In the genomic region with DNA sequence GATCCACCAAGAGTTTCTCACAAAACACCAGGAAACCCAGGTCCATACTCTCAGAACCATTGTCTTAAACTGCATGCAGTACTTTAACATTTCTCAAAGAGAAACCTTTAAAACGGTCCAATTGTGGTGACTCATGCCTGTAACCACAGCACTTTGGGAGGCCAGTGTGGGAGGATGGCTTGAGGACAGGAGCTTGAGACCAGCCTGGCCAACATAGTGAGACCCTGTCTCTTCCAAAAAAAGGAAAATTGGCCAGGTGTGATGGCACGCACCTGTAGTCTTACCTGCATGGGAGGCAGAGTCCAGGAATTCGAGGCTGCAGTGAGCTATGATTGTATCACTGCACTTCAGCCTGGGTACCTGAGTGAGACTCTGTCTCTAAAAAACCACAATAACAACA, we compare ENCODE assay signal across 1 cellular context.
TF ChIP-seq lines count a peak whose summit lies in the region.

No MANE protein-coding gene starts in this region.

TF ChIP-seq in K562, 482 proteins besides CTCF, POLR2A, EP300 and RAD21 (continued from another document and continues in another):
- TF ChIP-seq JUN (IDR thresholded peaks at IDR 0.05; ENCODE audit: borderline replicate concordance, low read depth, low read length) (peak; percentile 31; the same call in 1 of the 2 replicates), JUN (CRISPR knock-in tag; IDR thresholded peaks at IDR 0.05; ENCODE audit: borderline replicate concordance) (0 out of 2 replicates have a peak, but pooled peaks have one; percentile 27), ZNF589 (CRISPR knock-in tag; IDR thresholded peaks at IDR 0.05; ENCODE audit: low read depth) (no peak), ATF7 (IDR thresholded peaks at IDR 0.05) (no peak), YBX1 (IDR thresholded peaks at IDR 0.05) (no peak), ZFPM2 (CRISPR knock-in tag; IDR thresholded peaks at IDR 0.05) (no peak), CC2D1A (IDR thresholded peaks at IDR 0.05) (peak; percentile 28; the same call in 1 of the 2 replicates), HMG20A (CRISPR knock-in tag; conservative IDR thresholded peaks at IDR 0.05) (no peak), CAMTA2 (CRISPR knock-in tag; conservative IDR thresholded peaks at IDR 0.05) (no peak), XRCC4 (IDR thresholded peaks at IDR 0.05; ENCODE audit: extremely low read depth, insufficient read depth, insufficient read length) (no peak), SMARCE1 (IDR thresholded peaks at IDR 0.05) (no peak), SMAD4 (CRISPR knock-in tag; conservative IDR thresholded peaks at IDR 0.05) (no peak), FOXA3 (CRISPR knock-in tag; conservative IDR thresholded peaks at IDR 0.05 in 1 of 2, IDR thresholded peaks at IDR 0.05 in 1 of 2) (no peak), WHSC1 (IDR thresholded peaks at IDR 0.05; ENCODE audit: low read length) (no peak), NRF1 (conservative IDR thresholded peaks at IDR 0.05 in 1 of 2, IDR thresholded peaks at IDR 0.05 in 1 of 2) (no peak), ZNF695 (CRISPR knock-in tag; IDR thresholded peaks at IDR 0.05) (no peak), FOSL1 (tag; conservative IDR thresholded peaks at IDR 0.05) (peak; percentile 65), CXXC5 (CRISPR knock-in tag; IDR thresholded peaks at IDR 0.05) (no peak), HOXB6 (CRISPR knock-in tag; IDR thresholded peaks at IDR 0.05; ENCODE audit: borderline replicate concordance) (no peak), STAT5A (IDR thresholded peaks at IDR 0.05; ENCODE audit: borderline replicate concordance, low read length) (0 out of 2 replicates have a peak, but pooled peaks have one; percentile 9), CBFB (CRISPR knock-in tag; IDR thresholded peaks at IDR 0.05) (0 out of 2 replicates have a peak, but pooled peaks have one; percentile 40), KDM1A (IDR thresholded peaks at IDR 0.05) (peak in 1 of 2 experiments; percentile 68; a peak in 3 of 4 replicates), BCOR (IDR thresholded peaks at IDR 0.05) (peak; percentile 42; the same call in 1 of the 2 replicates), FOXM1 (IDR thresholded peaks at IDR 0.05; ENCODE audit: low read depth) (0 out of 2 replicates have a peak, but pooled peaks have one; percentile 27), FOXM1 (CRISPR knock-in tag; IDR thresholded peaks at IDR 0.05; ENCODE audit: low read depth) (no peak), ZNF431 (CRISPR knock-in tag; IDR thresholded peaks at IDR 0.05) (no peak), RCOR1 (IDR thresholded peaks at IDR 0.05; ENCODE audit: borderline replicate concordance in 1 of 2, low read depth in 2 of 2, low read length in 2 of 2) (peak in 1 of 2 experiments; percentile 6; a peak in 1 of 4 replicates), TEAD4 (IDR thresholded peaks at IDR 0.05; ENCODE audit: low read length) (no peak), TEAD4 (CRISPR knock-in tag; IDR thresholded peaks at IDR 0.05; ENCODE audit: borderline replicate concordance) (no peak)
- TF ChIP-seq, protein P1, sequence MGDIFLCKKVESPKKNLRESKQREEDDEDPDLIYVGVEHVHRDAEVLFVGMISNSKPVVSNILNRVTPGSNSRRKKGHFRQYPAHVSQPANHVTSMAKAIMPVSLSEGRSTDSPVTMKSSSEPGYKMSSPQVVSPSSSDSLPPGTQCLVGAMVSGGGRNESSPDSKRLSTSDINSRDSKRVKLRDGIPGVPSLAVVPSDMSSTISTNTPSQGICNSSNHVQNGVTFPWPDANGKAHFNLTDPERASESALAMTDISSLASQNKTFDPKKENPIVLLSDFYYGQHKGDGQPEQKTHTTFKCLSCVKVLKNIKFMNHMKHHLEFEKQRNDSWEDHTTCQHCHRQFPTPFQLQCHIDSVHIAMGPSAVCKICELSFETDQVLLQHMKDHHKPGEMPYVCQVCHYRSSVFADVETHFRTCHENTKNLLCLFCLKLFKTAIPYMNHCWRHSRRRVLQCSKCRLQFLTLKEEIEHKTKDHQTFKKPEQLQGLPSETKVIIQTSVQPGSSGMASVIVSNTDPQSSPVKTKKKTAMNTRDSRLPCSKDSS (IDR thresholded peaks at IDR 0.05; ENCODE audit: low read depth, partially characterized antibody) = no peak
- TF ChIP-seq, protein P2, sequence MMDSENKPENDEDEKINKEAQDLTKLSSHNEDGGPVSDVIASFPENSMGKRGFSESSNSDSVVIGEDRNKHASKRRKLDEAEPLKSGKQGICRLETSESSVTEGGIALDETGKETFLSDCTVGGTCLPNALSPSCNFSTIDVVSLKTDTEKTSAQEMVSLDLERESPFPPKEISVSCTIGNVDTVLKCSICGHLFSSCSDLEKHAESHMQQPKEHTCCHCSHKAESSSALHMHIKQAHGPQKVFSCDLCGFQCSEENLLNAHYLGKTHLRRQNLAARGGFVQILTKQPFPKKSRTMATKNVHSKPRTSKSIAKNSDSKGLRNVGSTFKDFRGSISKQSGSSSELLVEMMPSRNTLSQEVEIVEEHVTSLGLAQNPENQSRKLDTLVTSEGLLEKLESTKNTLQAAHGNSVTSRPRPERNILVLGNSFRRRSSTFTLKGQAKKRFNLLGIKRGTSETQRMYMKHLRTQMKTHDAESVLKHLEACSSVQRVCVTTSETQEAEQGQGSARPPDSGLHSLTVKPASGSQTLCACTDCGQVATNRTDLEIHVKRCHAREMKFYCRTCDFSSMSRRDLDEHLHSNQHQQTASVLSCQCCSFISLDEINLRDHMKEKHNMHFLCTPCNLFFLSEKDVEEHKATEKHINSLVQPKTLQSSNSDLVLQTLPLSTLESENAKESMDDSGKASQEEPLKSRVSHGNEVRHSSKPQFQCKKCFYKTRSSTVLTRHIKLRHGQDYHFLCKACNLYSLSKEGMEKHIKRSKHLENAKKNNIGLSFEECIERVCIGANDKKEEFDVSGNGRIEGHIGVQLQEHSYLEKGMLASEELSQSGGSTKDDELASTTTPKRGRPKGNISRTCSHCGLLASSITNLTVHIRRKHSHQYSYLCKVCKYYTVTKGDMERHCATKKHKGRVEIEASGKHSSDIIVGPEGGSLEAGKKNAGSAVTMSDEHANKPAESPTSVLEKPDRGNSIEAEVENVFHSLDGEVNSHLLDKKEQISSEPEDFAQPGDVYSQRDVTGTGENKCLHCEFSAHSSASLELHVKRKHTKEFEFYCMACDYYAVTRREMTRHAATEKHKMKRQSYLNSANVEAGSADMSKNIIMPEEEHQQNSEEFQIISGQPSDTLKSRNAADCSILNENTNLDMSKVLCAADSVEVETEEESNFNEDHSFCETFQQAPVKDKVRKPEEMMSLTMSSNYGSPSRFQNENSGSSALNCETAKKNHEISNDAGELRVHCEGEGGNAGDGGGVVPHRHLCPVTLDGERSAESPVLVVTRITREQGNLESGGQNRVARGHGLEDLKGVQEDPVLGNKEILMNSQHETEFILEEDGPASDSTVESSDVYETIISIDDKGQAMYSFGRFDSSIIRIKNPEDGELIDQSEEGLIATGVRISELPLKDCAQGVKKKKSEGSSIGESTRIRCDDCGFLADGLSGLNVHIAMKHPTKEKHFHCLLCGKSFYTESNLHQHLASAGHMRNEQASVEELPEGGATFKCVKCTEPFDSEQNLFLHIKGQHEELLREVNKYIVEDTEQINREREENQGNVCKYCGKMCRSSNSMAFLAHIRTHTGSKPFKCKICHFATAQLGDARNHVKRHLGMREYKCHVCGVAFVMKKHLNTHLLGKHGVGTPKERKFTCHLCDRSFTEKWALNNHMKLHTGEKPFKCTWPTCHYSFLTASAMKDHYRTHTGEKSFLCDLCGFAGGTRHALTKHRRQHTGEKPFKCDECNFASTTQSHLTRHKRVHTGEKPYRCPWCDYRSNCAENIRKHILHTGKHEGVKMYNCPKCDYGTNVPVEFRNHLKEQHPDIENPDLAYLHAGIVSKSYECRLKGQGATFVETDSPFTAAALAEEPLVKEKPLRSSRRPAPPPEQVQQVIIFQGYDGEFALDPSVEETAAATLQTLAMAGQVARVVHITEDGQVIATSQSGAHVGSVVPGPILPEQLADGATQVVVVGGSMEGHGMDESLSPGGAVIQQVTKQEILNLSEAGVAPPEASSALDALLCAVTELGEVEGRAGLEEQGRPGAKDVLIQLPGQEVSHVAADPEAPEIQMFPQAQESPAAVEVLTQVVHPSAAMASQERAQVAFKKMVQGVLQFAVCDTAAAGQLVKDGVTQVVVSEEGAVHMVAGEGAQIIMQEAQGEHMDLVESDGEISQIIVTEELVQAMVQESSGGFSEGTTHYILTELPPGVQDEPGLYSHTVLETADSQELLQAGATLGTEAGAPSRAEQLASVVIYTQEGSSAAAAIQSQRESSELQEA (IDR thresholded peaks at IDR 0.05; ENCODE audit: low read depth) = no peak
- TF ChIP-seq, protein P3, sequence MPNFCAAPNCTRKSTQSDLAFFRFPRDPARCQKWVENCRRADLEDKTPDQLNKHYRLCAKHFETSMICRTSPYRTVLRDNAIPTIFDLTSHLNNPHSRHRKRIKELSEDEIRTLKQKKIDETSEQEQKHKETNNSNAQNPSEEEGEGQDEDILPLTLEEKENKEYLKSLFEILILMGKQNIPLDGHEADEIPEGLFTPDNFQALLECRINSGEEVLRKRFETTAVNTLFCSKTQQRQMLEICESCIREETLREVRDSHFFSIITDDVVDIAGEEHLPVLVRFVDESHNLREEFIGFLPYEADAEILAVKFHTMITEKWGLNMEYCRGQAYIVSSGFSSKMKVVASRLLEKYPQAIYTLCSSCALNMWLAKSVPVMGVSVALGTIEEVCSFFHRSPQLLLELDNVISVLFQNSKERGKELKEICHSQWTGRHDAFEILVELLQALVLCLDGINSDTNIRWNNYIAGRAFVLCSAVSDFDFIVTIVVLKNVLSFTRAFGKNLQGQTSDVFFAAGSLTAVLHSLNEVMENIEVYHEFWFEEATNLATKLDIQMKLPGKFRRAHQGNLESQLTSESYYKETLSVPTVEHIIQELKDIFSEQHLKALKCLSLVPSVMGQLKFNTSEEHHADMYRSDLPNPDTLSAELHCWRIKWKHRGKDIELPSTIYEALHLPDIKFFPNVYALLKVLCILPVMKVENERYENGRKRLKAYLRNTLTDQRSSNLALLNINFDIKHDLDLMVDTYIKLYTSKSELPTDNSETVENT (CRISPR knock-in tag; IDR thresholded peaks at IDR 0.05) = no peak
- TF ChIP-seq, protein P4, sequence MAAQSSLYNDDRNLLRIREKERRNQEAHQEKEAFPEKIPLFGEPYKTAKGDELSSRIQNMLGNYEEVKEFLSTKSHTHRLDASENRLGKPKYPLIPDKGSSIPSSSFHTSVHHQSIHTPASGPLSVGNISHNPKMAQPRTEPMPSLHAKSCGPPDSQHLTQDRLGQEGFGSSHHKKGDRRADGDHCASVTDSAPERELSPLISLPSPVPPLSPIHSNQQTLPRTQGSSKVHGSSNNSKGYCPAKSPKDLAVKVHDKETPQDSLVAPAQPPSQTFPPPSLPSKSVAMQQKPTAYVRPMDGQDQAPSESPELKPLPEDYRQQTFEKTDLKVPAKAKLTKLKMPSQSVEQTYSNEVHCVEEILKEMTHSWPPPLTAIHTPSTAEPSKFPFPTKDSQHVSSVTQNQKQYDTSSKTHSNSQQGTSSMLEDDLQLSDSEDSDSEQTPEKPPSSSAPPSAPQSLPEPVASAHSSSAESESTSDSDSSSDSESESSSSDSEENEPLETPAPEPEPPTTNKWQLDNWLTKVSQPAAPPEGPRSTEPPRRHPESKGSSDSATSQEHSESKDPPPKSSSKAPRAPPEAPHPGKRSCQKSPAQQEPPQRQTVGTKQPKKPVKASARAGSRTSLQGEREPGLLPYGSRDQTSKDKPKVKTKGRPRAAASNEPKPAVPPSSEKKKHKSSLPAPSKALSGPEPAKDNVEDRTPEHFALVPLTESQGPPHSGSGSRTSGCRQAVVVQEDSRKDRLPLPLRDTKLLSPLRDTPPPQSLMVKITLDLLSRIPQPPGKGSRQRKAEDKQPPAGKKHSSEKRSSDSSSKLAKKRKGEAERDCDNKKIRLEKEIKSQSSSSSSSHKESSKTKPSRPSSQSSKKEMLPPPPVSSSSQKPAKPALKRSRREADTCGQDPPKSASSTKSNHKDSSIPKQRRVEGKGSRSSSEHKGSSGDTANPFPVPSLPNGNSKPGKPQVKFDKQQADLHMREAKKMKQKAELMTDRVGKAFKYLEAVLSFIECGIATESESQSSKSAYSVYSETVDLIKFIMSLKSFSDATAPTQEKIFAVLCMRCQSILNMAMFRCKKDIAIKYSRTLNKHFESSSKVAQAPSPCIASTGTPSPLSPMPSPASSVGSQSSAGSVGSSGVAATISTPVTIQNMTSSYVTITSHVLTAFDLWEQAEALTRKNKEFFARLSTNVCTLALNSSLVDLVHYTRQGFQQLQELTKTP (IDR thresholded peaks at IDR 0.05; ENCODE audit: low read depth in 1 of 2, partially characterized antibody in 2 of 2) = no peak
- TF ChIP-seq, protein P5, sequence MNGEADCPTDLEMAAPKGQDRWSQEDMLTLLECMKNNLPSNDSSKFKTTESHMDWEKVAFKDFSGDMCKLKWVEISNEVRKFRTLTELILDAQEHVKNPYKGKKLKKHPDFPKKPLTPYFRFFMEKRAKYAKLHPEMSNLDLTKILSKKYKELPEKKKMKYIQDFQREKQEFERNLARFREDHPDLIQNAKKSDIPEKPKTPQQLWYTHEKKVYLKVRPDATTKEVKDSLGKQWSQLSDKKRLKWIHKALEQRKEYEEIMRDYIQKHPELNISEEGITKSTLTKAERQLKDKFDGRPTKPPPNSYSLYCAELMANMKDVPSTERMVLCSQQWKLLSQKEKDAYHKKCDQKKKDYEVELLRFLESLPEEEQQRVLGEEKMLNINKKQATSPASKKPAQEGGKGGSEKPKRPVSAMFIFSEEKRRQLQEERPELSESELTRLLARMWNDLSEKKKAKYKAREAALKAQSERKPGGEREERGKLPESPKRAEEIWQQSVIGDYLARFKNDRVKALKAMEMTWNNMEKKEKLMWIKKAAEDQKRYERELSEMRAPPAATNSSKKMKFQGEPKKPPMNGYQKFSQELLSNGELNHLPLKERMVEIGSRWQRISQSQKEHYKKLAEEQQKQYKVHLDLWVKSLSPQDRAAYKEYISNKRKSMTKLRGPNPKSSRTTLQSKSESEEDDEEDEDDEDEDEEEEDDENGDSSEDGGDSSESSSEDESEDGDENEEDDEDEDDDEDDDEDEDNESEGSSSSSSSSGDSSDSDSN (IDR thresholded peaks at IDR 0.05; ENCODE audit: borderline replicate concordance in 1 of 2, low read depth in 2 of 2, low read length in 2 of 2) = no peak
- TF ChIP-seq, protein P6, sequence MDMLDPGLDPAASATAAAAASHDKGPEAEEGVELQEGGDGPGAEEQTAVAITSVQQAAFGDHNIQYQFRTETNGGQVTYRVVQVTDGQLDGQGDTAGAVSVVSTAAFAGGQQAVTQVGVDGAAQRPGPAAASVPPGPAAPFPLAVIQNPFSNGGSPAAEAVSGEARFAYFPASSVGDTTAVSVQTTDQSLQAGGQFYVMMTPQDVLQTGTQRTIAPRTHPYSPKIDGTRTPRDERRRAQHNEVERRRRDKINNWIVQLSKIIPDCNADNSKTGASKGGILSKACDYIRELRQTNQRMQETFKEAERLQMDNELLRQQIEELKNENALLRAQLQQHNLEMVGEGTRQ (CRISPR knock-in tag; IDR thresholded peaks at IDR 0.05) = no peak
- TF ChIP-seq, protein P7, sequence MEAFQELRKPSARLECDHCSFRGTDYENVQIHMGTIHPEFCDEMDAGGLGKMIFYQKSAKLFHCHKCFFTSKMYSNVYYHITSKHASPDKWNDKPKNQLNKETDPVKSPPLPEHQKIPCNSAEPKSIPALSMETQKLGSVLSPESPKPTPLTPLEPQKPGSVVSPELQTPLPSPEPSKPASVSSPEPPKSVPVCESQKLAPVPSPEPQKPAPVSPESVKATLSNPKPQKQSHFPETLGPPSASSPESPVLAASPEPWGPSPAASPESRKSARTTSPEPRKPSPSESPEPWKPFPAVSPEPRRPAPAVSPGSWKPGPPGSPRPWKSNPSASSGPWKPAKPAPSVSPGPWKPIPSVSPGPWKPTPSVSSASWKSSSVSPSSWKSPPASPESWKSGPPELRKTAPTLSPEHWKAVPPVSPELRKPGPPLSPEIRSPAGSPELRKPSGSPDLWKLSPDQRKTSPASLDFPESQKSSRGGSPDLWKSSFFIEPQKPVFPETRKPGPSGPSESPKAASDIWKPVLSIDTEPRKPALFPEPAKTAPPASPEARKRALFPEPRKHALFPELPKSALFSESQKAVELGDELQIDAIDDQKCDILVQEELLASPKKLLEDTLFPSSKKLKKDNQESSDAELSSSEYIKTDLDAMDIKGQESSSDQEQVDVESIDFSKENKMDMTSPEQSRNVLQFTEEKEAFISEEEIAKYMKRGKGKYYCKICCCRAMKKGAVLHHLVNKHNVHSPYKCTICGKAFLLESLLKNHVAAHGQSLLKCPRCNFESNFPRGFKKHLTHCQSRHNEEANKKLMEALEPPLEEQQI (IDR thresholded peaks at IDR 0.05) = peak; percentile 58; the same call in 1 of the 2 replicates
